Comparison of ENCODE assay signal across 9 cellular contexts in the genomic region with DNA sequence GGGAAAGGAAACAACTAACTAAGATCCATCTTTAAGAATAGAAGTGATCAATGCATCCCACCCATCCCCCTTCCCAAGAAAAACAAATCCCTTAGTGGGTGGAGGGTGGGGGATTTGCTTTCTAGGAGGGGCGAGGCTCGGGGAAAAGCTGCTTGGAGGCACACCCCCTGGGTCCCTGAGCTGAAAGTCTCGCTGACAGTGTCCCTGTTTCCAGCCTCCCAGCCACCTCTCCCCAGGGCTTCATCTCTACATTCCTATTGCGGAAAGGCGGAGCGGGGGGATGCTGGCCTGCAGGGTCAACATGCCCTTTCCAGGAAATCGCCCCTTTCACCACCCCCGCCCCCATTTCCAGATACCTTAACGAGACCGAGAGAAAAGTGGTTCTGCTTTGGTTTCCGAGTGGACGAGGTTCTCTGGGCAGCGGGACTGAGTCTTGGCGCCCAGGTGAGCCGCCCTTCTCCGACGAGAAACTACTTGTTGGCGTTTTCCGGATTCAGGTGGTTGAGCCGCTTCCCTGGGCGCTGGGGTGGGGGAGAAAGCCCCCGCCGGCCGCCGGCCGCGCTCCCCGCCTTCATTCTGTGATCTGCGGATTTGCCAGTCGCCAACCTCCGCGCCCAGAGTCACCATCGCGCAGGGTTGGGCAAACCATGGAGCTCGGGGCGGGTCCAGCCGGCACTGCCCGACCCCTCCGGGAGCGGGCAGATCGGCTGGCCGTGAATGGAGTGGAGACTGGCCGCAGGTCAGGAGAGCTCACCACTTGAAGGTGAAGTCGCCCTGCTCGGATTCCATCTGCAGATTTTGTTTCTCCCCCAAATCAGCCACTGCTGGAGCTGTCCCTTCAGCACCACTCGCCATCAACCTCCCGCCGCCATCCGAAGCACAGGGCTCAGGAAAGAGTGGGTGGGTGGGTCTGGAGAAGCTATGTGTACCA. TPM values are rescaled to one million over a fixed set of nuclear protein-coding genes. Genes with fewer than 3 reads are reported as not detected.
DNase-seq lines count a peak whose midpoint lies in the region; TF ChIP-seq lines count a peak whose summit lies in the region.
"Had no signal": no experiment of that assay in that cellular context is flagged by ENCODE, and none has a peak within 500 bp of the region (broad histone marks: within the 10 kb centered on the region; RNA-seq: fewer than 3 reads in every experiment).

No MANE protein-coding gene starts in this region.

- intact Hi-C loops in testis (cut with DNase I; ENCODE audit: low total_unique reads): no loop called here
- intact Hi-C loops in CD14-positive monocyte (cut with micrococcal nuclease): no loop called here

- peaks cover 47 to 57% (median 47%) of the 10 kb centered on the region in 3 donors for H3K27me3 Mint-ChIP-seq in CD14-positive monocyte (ENCODE audit: low read depth in 3 of 3)

- H3K36me3 ChIP-seq in testis (ENCODE audit: low read depth, missing control alignments): no peaks in the 10 kb centered on the region

- TF ChIP-seq POLR2A in testis (IDR thresholded peaks at IDR 0.05): no peak

- H3K27ac Mint-ChIP-seq in CD14-positive monocyte: no peak overlapping the region

- peak overlapping the region; percentile 51 for H3K4me3 ChIP-seq in iPS-11a (ENCODE audit: low read depth, low read length)
- H3K4me3 ChIP-seq in testis: peak overlapping the region in 1 of 2 donors; percentile 29
- H3K4me3 ChIP-seq: SK-N-MC had no signal

- peak overlapping the region in 1 of 2 donors; percentile 73 for H3K4me3 Mint-ChIP-seq in CD14-positive monocyte

- peak overlapping the region; percentile 41; the same call in 1 of the 2 replicates for H3K27ac ChIP-seq in VCaP
- H3K27ac ChIP-seq in testis: no peak overlapping the region
- H3K27ac ChIP-seq: SK-N-MC had no signal

- DNase-seq in activated CD8-positive, alpha-beta memory T cell treated with anti-CD3 and anti-CD28 coated beads, Interleukin-2, amount 50 U/mL, for 48 hours: peak; percentile 53
- DNase-seq in activated CD8-positive, alpha-beta memory T cell treated with anti-CD3 and anti-CD28 coated beads for 24 hours: no peak
- DNase-seq in testis (peak; percentile 25), CD14-positive monocyte (ENCODE audit: low spot score) (no peak), NCI-H1048 (lab: John Stamatoyannopoulos, UW) (no peak)
- no peak for DNase-seq in effector CD4-positive, alpha-beta T cell

- H3K27me3 ChIP-seq in testis: no peaks in the 10 kb centered on the region

- H3K4me1 Mint-ChIP-seq in CD14-positive monocyte: peaks cover 4% of the 10 kb centered on the region

- 3 to 4% methylated on average over 20 to 46 of the region's 49 CpGs for WGBS in testis, 2 donors

- no peak for TF ChIP-seq CTCF in VCaP (conservative IDR thresholded peaks at IDR 0.05)
- no peak for TF ChIP-seq CTCF in testis (IDR thresholded peaks at IDR 0.05)
- no peak for TF ChIP-seq CTCF in CD14-positive monocyte (IDR thresholded peaks at IDR 0.05)

- no peaks in the 10 kb centered on the region for H3K9me3 ChIP-seq in testis

- H3K4me1 ChIP-seq in testis: no peaks in the 10 kb centered on the region

- H3K9me3 Mint-ChIP-seq in CD14-positive monocyte: peaks cover 3 to 26% (median 18%) of the 10 kb centered on the region in 7 donors

- H3K36me3 Mint-ChIP-seq in CD14-positive monocyte: peaks cover 0 to 4% of the 10 kb centered on the region in 2 donors

RNA-seq across cellular contexts. Expression of gene KCNC2, which starts 0.5 kb away (rescaled TPM):
- under 1 TPM in 1 of 2 donors, not detected in 1; 0.39 TPM for total RNA-seq in testis
- polyA plus RNA-seq in testis (ENCODE audit: insufficient read depth, low read depth, low replicate concordance) (not detected), CD14-positive monocyte (not detected)

Comparison
In these comparisons a context has a peak if more than half of its experiments do, and no peak if none do; other contexts are left out.
1. DNase-seq: peak in activated CD8-positive, alpha-beta memory T cell treated with anti-CD3 and anti-CD28 coated beads, Interleukin-2, amount 50 U/mL, for 48 hours (single experiment) and testis (single experiment); none in activated CD8-positive, alpha-beta memory T cell treated with anti-CD3 and anti-CD28 coated beads for 24 hours (single experiment), CD14-positive monocyte (single experiment), NCI-H1048 (single experiment) and effector CD4-positive, alpha-beta T cell (single experiment).